18 cellular contexts compared by ENCODE assay signal in genomic region chr2:57869763-57870344, GRCh38.
"Had no signal": no experiment of that assay in that cellular context is flagged by ENCODE, and none has a peak within 500 bp of the region (broad histone marks: within the 10 kb centered on the region; RNA-seq: fewer than 3 reads in every experiment).

No MANE protein-coding gene starts in this region.

- H3K27ac Mint-ChIP-seq: effector memory CD8-positive, alpha-beta T cell had no signal

- H3K4me3 ChIP-seq: breast epithelium, gastrocnemius medialis, lung, ovary, thyroid gland had no signal

- H3K27me3 Mint-ChIP-seq: effector memory CD8-positive, alpha-beta T cell had no signal

- H3K9me3 ChIP-seq: breast epithelium, gastrocnemius medialis, ovary, thyroid gland had no signal

- H3K4me3 Mint-ChIP-seq: effector memory CD8-positive, alpha-beta T cell; neural crest cell had no signal

- DNase-seq: activated CD4-positive, alpha-beta T cell treated with anti-CD3 and anti-CD28 coated beads, Interleukin-2, amount 50 U/mL, for 4 hours; activated CD4-positive, CD25-positive, alpha-beta regulatory T cell treated with anti-CD3 and anti-CD28 coated beads, Interleukin-2, amount 50 U/mL, for 72 hours; activated naive CD4-positive, alpha-beta T cell treated with Interleukin-2 at 50 U/mL for 16 hours; activated T-cell treated with anti-CD3 and anti-CD28 coated beads for 4 hours; anterior cingulate cortex; dermis blood vessel endothelial cell; effector memory CD8-positive, alpha-beta T cell; gastrocnemius medialis; midbrain; ovary; stimulated activated CD4-positive, alpha-beta T cell treated with anti-CD3 and anti-CD28 coated beads, Interleukin-12 subunit alpha, Interleukin-12 subunit beta, amount 100 ng/mL, for 4 hours; stimulated activated CD4-positive, alpha-beta T cell treated with anti-CD3 and anti-CD28 coated beads, Interleukin-2, amount 100 ng/mL, for 24 hours; thyroid gland had no signal

- H3K4me1 Mint-ChIP-seq: neural crest cell had no signal

- H3K4me1 ChIP-seq: breast epithelium, gastrocnemius medialis, thyroid gland had no signal

- FAIRE-seq: islet of Langerhans had no signal

- ATAC-seq: effector memory CD8-positive, alpha-beta T cell; gastrocnemius medialis had no signal

- H3K27ac ChIP-seq: breast epithelium, epithelial cell of prostate, gastrocnemius medialis, ovary, thyroid gland had no signal

- H3K9me3 Mint-ChIP-seq: effector memory CD8-positive, alpha-beta T cell; neural crest cell had no signal
